1 cellular context compared by ENCODE assay signal in genomic region chr20:52210037-52210990, GRCh38.
TF ChIP-seq lines count a peak whose summit lies in the region.

No MANE protein-coding gene starts in this region.

TF ChIP-seq in IMR-90, 13 proteins besides CTCF, POLR2A, EP300 and RAD21 (continued from another document):
- TF ChIP-seq ELK1 (IDR thresholded peaks at IDR 0.05; ENCODE audit: borderline replicate concordance, low read depth, low read length) (no peak), SMC3 (IDR thresholded peaks at IDR 0.05; ENCODE audit: low read depth, low read length) (no peak), MAZ (IDR thresholded peaks at IDR 0.05; ENCODE audit: borderline replicate concordance, low read depth, low read length) (no peak), RFX5 (IDR thresholded peaks at IDR 0.05; ENCODE audit: low read depth, low read length) (no peak), MXI1 (IDR thresholded peaks at IDR 0.05; ENCODE audit: borderline replicate concordance, low read depth, low read length) (no peak), RCOR1 (IDR thresholded peaks at IDR 0.05; ENCODE audit: insufficient replicate concordance, low read length) (no peak), FOS (IDR thresholded peaks at IDR 0.05; ENCODE audit: low read depth, low read length) (no peak), CEBPB (IDR thresholded peaks at IDR 0.05; ENCODE audit: low read depth, low read length) (no peak)
- TF ChIP-seq, protein P1, sequence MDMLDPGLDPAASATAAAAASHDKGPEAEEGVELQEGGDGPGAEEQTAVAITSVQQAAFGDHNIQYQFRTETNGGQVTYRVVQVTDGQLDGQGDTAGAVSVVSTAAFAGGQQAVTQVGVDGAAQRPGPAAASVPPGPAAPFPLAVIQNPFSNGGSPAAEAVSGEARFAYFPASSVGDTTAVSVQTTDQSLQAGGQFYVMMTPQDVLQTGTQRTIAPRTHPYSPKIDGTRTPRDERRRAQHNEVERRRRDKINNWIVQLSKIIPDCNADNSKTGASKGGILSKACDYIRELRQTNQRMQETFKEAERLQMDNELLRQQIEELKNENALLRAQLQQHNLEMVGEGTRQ (IDR thresholded peaks at IDR 0.05; ENCODE audit: low read depth, low read length), result no peak
